21 cellular contexts compared by ENCODE assay signal in genomic region chr2:60492550-60492949, GRCh38.
A peak's percentile ranks its signal among the peaks of the same experiment; 100 is the strongest.
DNase-seq lines count a peak whose midpoint lies in the region; ATAC-seq, FAIRE-seq and TF ChIP-seq lines count a peak whose summit lies in the region.
"Had no signal": no experiment of that assay in that cellular context is flagged by ENCODE, and none has a peak within 500 bp of the region (broad histone marks: within the 10 kb centered on the region; RNA-seq: fewer than 3 reads in every experiment).

No MANE protein-coding gene starts in this region.

- TF ChIP-seq RAD21 in HepG2 (CRISPR knock-in tag; IDR thresholded peaks at IDR 0.05), result no peak

- H3K27ac ChIP-seq in HepG2 (ENCODE audit: extremely low read length, insufficient read depth, low read length) (no peak overlapping the region), right lobe of liver (no peak overlapping the region), mesenchymal stem cell (ENCODE audit: low read length, poor library complexity, severe bottlenecking) (no peak overlapping the region), upper lobe of left lung (no peak overlapping the region)
- H3K27ac ChIP-seq: HL-60 had no signal

- POLR2A ChIA-PET in HepG2 (lab: Yijun Ruan, JAX), result no interaction called here
- POLR2A ChIA-PET in activated B cell treated with CpG ODN at 0.5 μM for 24 hours (lab: Charles Lee), result interaction anchor here (0.7 to 3.1 kb wide), 10 partner anchors 9 to 139 kb away, joined by 3 to 15 read pairs (median 5); no protein-coding TSS in a partner anchor

- FAIRE-seq in HepG2 (lab: Jason Lieb, UNC) (no peak), GM12891 (lab: Jason Lieb, UNC) (no peak)

- CTCF ChIA-PET in HepG2 (lab: Yijun Ruan, JAX; ENCODE audit: low intra/inter-chr PET ratio, low total read pairs) (no interaction called here), activated B cell treated with CpG ODN at 0.5 μM for 24 hours (lab: Charles Lee) (interaction anchor here (0.7 kb wide), 1 partner anchor 44 kb away, joined by 3 read pairs; no protein-coding TSS in a partner anchor)

- H3K4me1 Mint-ChIP-seq in activated B cell treated with CpG ODN at 0.5 μM for 24 hours, result peaks cover 97% of the 10 kb centered on the region

- intact Hi-C loops in HepG2 (cut with micrococcal nuclease; ENCODE audit: unreplicated experiment) (no loop called here), right lobe of liver (cut with DNase I) (no loop called here), activated B cell treated with CpG ODN at 0.5 μM for 24 hours (cut with micrococcal nuclease) (loop anchor here (1.0 kb wide), 1 partner anchor 8 kb away; no protein-coding TSS in a partner anchor)

- no peak overlapping the region for H2AFZ ChIP-seq in HepG2 (ENCODE audit: low read length)
- no peak overlapping the region for H2AFZ ChIP-seq in mesenchymal stem cell (ENCODE audit: low read depth, low read length)

- H3K27me3 ChIP-seq in HepG2 (ENCODE audit: control insufficient read depth in 1 of 2, insufficient read depth in 2 of 2, low read length in 2 of 2) (peaks cover 1 to 14% of the 10 kb centered on the region in 2 experiments; a peak in 3 of 5 replicates), right lobe of liver (no peaks in the 10 kb centered on the region), mesenchymal stem cell (ENCODE audit: control insufficient read depth in 1 of 2, insufficient read depth in 1 of 2, low read length in 2 of 2) (peaks cover 0 to 6% of the 10 kb centered on the region in 2 experiments), upper lobe of left lung (no peaks in the 10 kb centered on the region)
- H3K27me3 ChIP-seq: BLaER1 treated with 17β-estradiol and CSF1 and Interleukin-3, amounts not matched to agents 10 nM and 100 nM had no signal

- H2BK5ac ChIP-seq in mesenchymal stem cell (ENCODE audit: low read depth, low read length, poor library complexity, severe bottlenecking), result no peak overlapping the region

- no peak overlapping the region for H2AK5ac ChIP-seq in mesenchymal stem cell (ENCODE audit: low read length, severe bottlenecking)

- in situ Hi-C loops in HepG2 (cut with HindIII; ENCODE audit: extremely low pct_ligation_motif_present, low pct_unique_long_range_greater_than_20kb), result no loop called here

- H3K9me3 ChIP-seq in HepG2 (ENCODE audit: low read length) (no peaks in the 10 kb centered on the region), right lobe of liver (no peaks in the 10 kb centered on the region), mesenchymal stem cell (ENCODE audit: control insufficient read depth, low read length) (no peaks in the 10 kb centered on the region), upper lobe of left lung (no peaks in the 10 kb centered on the region)

- no peak for ATAC-seq in HepG2
- no peak for ATAC-seq in right lobe of liver
- ATAC-seq in HG02678 (IDR thresholded peaks at IDR 0.05; ENCODE audit: unreplicated experiment), result peak; percentile 51
- peak; percentile 83 for ATAC-seq in activated B cell treated with CpG ODN at 0.5 μM for 24 hours (ENCODE audit: low read depth)
- no peak for ATAC-seq in upper lobe of left lung (ENCODE audit: low FRiP score in 2 of 2)

- peaks cover 62% of the 10 kb centered on the region for H3K36me3 Mint-ChIP-seq in activated B cell treated with CpG ODN at 0.5 μM for 24 hours (ENCODE audit: low read depth)

- no peaks in the 10 kb centered on the region for H3K27me3 Mint-ChIP-seq in activated B cell treated with CpG ODN at 0.5 μM for 24 hours

- H2BK12ac ChIP-seq in mesenchymal stem cell (ENCODE audit: low read length in 2 of 2), result no peak overlapping the region

- no peaks in the 10 kb centered on the region for H3K9me3 Mint-ChIP-seq in activated B cell treated with CpG ODN at 0.5 μM for 24 hours
- H3K9me3 Mint-ChIP-seq: T-helper 2 cell treated with Interferon-gamma antibody and Interleukin-4, amounts not matched to agents 5 μg/mL and 100 μg/mL, for 36 hours had no signal

- H2BK120ac ChIP-seq in mesenchymal stem cell (ENCODE audit: low read depth, low read length), result no peak overlapping the region

- TF ChIP-seq POLR2A in HepG2 (IDR thresholded peaks at IDR 0.05; ENCODE audit: insufficient read depth in 1 of 2, low read depth in 2 of 2, low read length in 2 of 2) (no peak), right lobe of liver (IDR thresholded peaks at IDR 0.05) (no peak), GM12891 (IDR thresholded peaks at IDR 0.05; ENCODE audit: low read depth, low read length) (no peak), upper lobe of left lung (IDR thresholded peaks at IDR 0.05) (no peak)

- H3K4ac ChIP-seq in mesenchymal stem cell (ENCODE audit: low read depth in 1 of 2, low read length in 2 of 2), result no peak overlapping the region

- H3K27ac Mint-ChIP-seq in activated B cell treated with CpG ODN at 0.5 μM for 24 hours, result peak overlapping the region; percentile 78
- H3K27ac Mint-ChIP-seq: T-helper 2 cell treated with Interferon-gamma antibody and Interleukin-4, amounts not matched to agents 5 μg/mL and 100 μg/mL, for 36 hours had no signal

- no peak overlapping the region for H3K18ac ChIP-seq in mesenchymal stem cell (ENCODE audit: low read depth in 1 of 2, low read length in 2 of 2)

- no peak overlapping the region for H4K91ac ChIP-seq in mesenchymal stem cell (ENCODE audit: low read length)

- H3K79me1 ChIP-seq in mesenchymal stem cell (replicated peaks; ENCODE audit: low read length, poor library complexity, severe bottlenecking), result peaks cover 34% of the 10 kb centered on the region

- TF ChIP-seq EP300 in HepG2 (IDR thresholded peaks at IDR 0.05; ENCODE audit: low read depth in 2 of 2, low read length in 2 of 2), result no peak
- no peak for TF ChIP-seq EP300 in HepG2 (CRISPR knock-in tag; IDR thresholded peaks at IDR 0.05; ENCODE audit: borderline replicate concordance)
- TF ChIP-seq EP300 in upper lobe of left lung (IDR thresholded peaks at IDR 0.05), result no peak

- DNase-seq in HepG2 (ENCODE audit: low spot score) (no peak), right lobe of liver (no peak), activated B cell treated with CpG ODN at 0.5 μM for 24 hours (no peak), mesenchymal stem cell (no peak), superior temporal gyrus (ENCODE audit: extremely low spot score) (no peak), GM12891 (ENCODE audit: insufficient read length, low spot score) (no peak), upper lobe of left lung (no peak)
- DNase-seq: 8988T, COR-L47, H7, KBM-7, NCI-H1092, NCI-H1694, NCI-H446, NCI-H774, SHP77 treated with DMSO at 0.1 percent for 48 hours, SW 1271 had no signal

- BruUV-seq in HepG2 (replicated peaks; lab: Mats Ljungman, UMichigan), result no TSS peak

- TF ChIP-seq CTCF in HepG2 (CRISPR knock-in tag; IDR thresholded peaks at IDR 0.05) (no peak), right lobe of liver (IDR thresholded peaks at IDR 0.05) (no peak), activated B cell treated with CpG ODN at 0.5 μM for 24 hours (IDR thresholded peaks at IDR 0.05) (no peak), upper lobe of left lung (IDR thresholded peaks at IDR 0.05) (no peak)

- no peak overlapping the region for H3K14ac ChIP-seq in mesenchymal stem cell (ENCODE audit: low read length in 2 of 2)

- peak overlapping the region; percentile 62 for H3K4me3 Mint-ChIP-seq in activated B cell treated with CpG ODN at 0.5 μM for 24 hours
- H3K4me3 Mint-ChIP-seq: T-helper 2 cell treated with Interferon-gamma antibody and Interleukin-4, amounts not matched to agents 5 μg/mL and 100 μg/mL, for 36 hours had no signal

- no peak overlapping the region for H2BK15ac ChIP-seq in mesenchymal stem cell (ENCODE audit: low read depth, poor library complexity, severe bottlenecking)

- H4K20me1 ChIP-seq in HepG2 (ENCODE audit: insufficient read depth, low read length), result no peaks in the 10 kb centered on the region

- H3K4me3 ChIP-seq in HepG2 (replicated peaks in 1 of 3; ENCODE audit: insufficient read depth in 1 of 3, low read depth in 2 of 3, low read length in 3 of 3) (no peak overlapping the region), right lobe of liver (no peak overlapping the region), mesenchymal stem cell (ENCODE audit: insufficient read depth in 1 of 2, low read depth in 1 of 2, low read length in 2 of 2) (no peak overlapping the region), upper lobe of left lung (no peak overlapping the region)
- H3K4me3 ChIP-seq: BLaER1 treated with 17β-estradiol and CSF1 and Interleukin-3, amounts not matched to agents 10 nM and 100 nM had no signal

- no peaks in the 10 kb centered on the region for H3K4me1 ChIP-seq in HepG2 (ENCODE audit: insufficient read depth, low read length)
- H3K4me1 ChIP-seq in right lobe of liver, result no peaks in the 10 kb centered on the region
- H3K4me1 ChIP-seq in mesenchymal stem cell (ENCODE audit: control insufficient read depth, insufficient read depth, low read depth, low read length), result peaks cover 9% of the 10 kb centered on the region
- H3K4me1 ChIP-seq in upper lobe of left lung, result no peaks in the 10 kb centered on the region

- WGBS in HepG2 (ENCODE audit: low lambda C conversion rate), result 36% methylated on average over 4 of the region's 4 CpGs
- 79% methylated on average over 4 of the region's 4 CpGs for WGBS in right lobe of liver (ENCODE audit: insufficient coverage, low coverage, low lambda C conversion rate, missing lambda C conversion rate)
- 83% methylated on average over 3 of the region's 4 CpGs for WGBS in mesenchymal stem cell
- WGBS in upper lobe of left lung, 2 donors, result 90 to 91% methylated on average over 4 of the region's 4 CpGs

- H3K9ac ChIP-seq in HepG2 (ENCODE audit: insufficient read depth, low read depth, low read length), result no peak overlapping the region
- H3K9ac ChIP-seq in mesenchymal stem cell (ENCODE audit: low read length), result no peak overlapping the region
- H3K9ac ChIP-seq: BLaER1 treated with 17β-estradiol and CSF1 and Interleukin-3, amounts not matched to agents 10 nM and 100 nM had no signal

- H4K8ac ChIP-seq in mesenchymal stem cell (ENCODE audit: low read length), result no peak overlapping the region

- H3K4me2 ChIP-seq in HepG2 (ENCODE audit: low read depth, low read length) (no peak overlapping the region), mesenchymal stem cell (ENCODE audit: low read length, poor library complexity, severe bottlenecking) (no peak overlapping the region)

- H3K36me3 ChIP-seq in HepG2 (replicated peaks in 1 of 2; ENCODE audit: control insufficient read depth in 1 of 2, insufficient read depth in 2 of 2, low read length in 2 of 2) (no peaks in the 10 kb centered on the region), right lobe of liver (no peaks in the 10 kb centered on the region), mesenchymal stem cell (ENCODE audit: control insufficient read depth in 1 of 2, insufficient read depth in 2 of 2, low read depth in 1 of 2, low read length in 2 of 2) (no peaks in the 10 kb centered on the region), upper lobe of left lung (no peaks in the 10 kb centered on the region)

- H3K23ac ChIP-seq in mesenchymal stem cell (ENCODE audit: low read length in 2 of 2), result no peak overlapping the region

- H3K79me2 ChIP-seq in HepG2 (ENCODE audit: insufficient read depth, low read length), result no peaks in the 10 kb centered on the region

TF ChIP-seq in HepG2, 621 proteins besides CTCF, POLR2A, EP300 and RAD21 (continues in another document):
- TF ChIP-seq NFRKB (IDR thresholded peaks at IDR 0.05) (no peak), TBL1XR1 (IDR thresholded peaks at IDR 0.05; ENCODE audit: borderline replicate concordance, low read length, partially characterized antibody) (no peak)

TF ChIP-seq in GM12891, 5 proteins besides CTCF, POLR2A, EP300 and RAD21 (continues in another document):
- TF ChIP-seq POU2F2 (IDR thresholded peaks at IDR 0.05; ENCODE audit: low read depth, low read length) (no peak), SPI1 (IDR thresholded peaks at IDR 0.05; ENCODE audit: low read depth, low read length) (no peak)

Comparison
In these comparisons a context has a peak if more than half of its experiments do, and no peak if none do; other contexts are left out.
1. ATAC-seq: peak in HG02678 (single experiment) and activated B cell treated with CpG ODN at 0.5 μM for 24 hours (single experiment); none in HepG2 (single experiment), right lobe of liver (0 of 4) and upper lobe of left lung (0 of 2).